Comparison of ENCODE assay signal across 20 cellular contexts in the genomic region with DNA sequence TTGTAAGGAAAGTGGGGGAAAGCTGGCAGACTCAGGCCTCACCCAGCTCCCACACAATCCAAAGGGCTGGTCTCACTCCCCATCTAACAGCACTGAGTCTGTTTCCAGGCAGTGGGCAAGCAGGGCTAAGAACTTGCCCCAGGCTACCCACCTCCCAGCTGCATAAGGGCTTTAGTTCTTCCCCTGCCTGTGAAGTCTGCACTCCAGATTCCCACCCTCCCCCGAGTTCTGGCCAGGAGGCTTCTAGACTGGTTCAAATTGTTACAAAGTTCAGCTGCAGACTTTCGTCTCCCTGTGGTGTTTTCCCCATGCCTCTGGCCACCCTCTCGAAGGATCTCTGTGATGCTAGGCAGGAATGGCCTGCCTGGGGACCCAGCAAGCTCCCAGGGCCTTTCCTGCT. TPM values are rescaled to one million over a fixed set of nuclear protein-coding genes. Genes with fewer than 3 reads are reported as not detected.
DNase-seq lines count a peak whose midpoint lies in the region; ATAC-seq, FAIRE-seq and TF ChIP-seq lines count a peak whose summit lies in the region.
"Had no signal": no experiment of that assay in that cellular context is flagged by ENCODE, and none has a peak within 500 bp of the region (broad histone marks: within the 10 kb centered on the region; RNA-seq: fewer than 3 reads in every experiment).

No MANE protein-coding gene starts in this region.

- no peak for TF ChIP-seq POLR2A in K562 (conservative IDR thresholded peaks at IDR 0.05)
- TF ChIP-seq POLR2A in HepG2 (IDR thresholded peaks at IDR 0.05; ENCODE audit: insufficient read depth in 1 of 2, low read depth in 2 of 2, low read length in 2 of 2): no peak
- TF ChIP-seq POLR2A in transverse colon (IDR thresholded peaks at IDR 0.05): no peak

- TF ChIP-seq CTCF in GM23338 (conservative IDR thresholded peaks at IDR 0.05; ENCODE audit: low read depth in 2 of 2) (no peak), K562 (IDR thresholded peaks at IDR 0.05 in 2 of 3, conservative IDR thresholded peaks at IDR 0.05 in 1 of 3; ENCODE audit: insufficient read depth in 2 of 3, low read depth in 1 of 3, low read length in 3 of 3) (no peak), HepG2 (CRISPR knock-in tag; IDR thresholded peaks at IDR 0.05) (no peak), D721Med (IDR thresholded peaks at IDR 0.05; ENCODE audit: insufficient read depth, missing control alignments) (no peak), transverse colon (IDR thresholded peaks at IDR 0.05) (no peak)

- no peaks in the 10 kb centered on the region for H3F3A ChIP-seq in GM23338 (replicated peaks; ENCODE audit: low read depth)

- CTCF ChIA-PET in K562 (lab: Yijun Ruan, JAX; ENCODE audit: low intra/inter-chr PET ratio) (no interaction called here), HepG2 (lab: Yijun Ruan, JAX; ENCODE audit: low intra/inter-chr PET ratio, low total read pairs) (no interaction called here)

- H3K9me3 ChIP-seq in K562 (replicated peaks; ENCODE audit: control insufficient read depth, insufficient read depth, low read depth, low read length): no peaks in the 10 kb centered on the region; the same call in 1 of the 2 replicates
- H3K9me3 ChIP-seq in HepG2 (ENCODE audit: low read length): peaks cover 22% of the 10 kb centered on the region
- peaks cover 15 to 16% of the 10 kb centered on the region in 2 donors for H3K9me3 ChIP-seq in transverse colon
- H3K9me3 ChIP-seq: HAP-1 had no signal

- peaks cover 1% of the 10 kb centered on the region for H3K27me3 Mint-ChIP-seq in GM23338 (ENCODE audit: insufficient read depth, low read depth, poor library complexity)

- no peak overlapping the region for H3K4me3 Mint-ChIP-seq in GM23338
- H3K4me3 Mint-ChIP-seq: CD4-positive, alpha-beta memory T cell; HFFc6 had no signal

- H4K20me1 ChIP-seq in GM23338 (replicated peaks; ENCODE audit: insufficient read depth) (no peaks in the 10 kb centered on the region), K562 (replicated peaks; ENCODE audit: control insufficient read depth, insufficient read depth, low read length) (no peaks in the 10 kb centered on the region), HepG2 (ENCODE audit: insufficient read depth, low read length) (no peaks in the 10 kb centered on the region)

- no peak for TF ChIP-seq EP300 in K562 (IDR thresholded peaks at IDR 0.05; ENCODE audit: low read length)
- TF ChIP-seq EP300 in HepG2 (IDR thresholded peaks at IDR 0.05; ENCODE audit: low read depth in 2 of 2, low read length in 2 of 2): no peak
- TF ChIP-seq EP300 in HepG2 (CRISPR knock-in tag; IDR thresholded peaks at IDR 0.05; ENCODE audit: borderline replicate concordance): no peak
- no peak for TF ChIP-seq EP300 in transverse colon (IDR thresholded peaks at IDR 0.05; ENCODE audit: low read depth)

- H3K27me3 ChIP-seq in GM23338 (ENCODE audit: insufficient read depth): no peaks in the 10 kb centered on the region
- no peaks in the 10 kb centered on the region for H3K27me3 ChIP-seq in K562 (ENCODE audit: control insufficient read depth in 2 of 2, insufficient read depth in 2 of 2, low read length in 2 of 2)
- no peaks in the 10 kb centered on the region for H3K27me3 ChIP-seq in HepG2 (ENCODE audit: control insufficient read depth in 1 of 2, insufficient read depth in 2 of 2, low read length in 2 of 2)
- H3K27me3 ChIP-seq in transverse colon: no peaks in the 10 kb centered on the region

- POLR2A ChIA-PET in K562 (lab: Yijun Ruan, JAX) (no interaction called here), HepG2 (lab: Yijun Ruan, JAX) (interaction anchor here (1.3 kb wide), 1 partner anchor 10 kb away, joined by 5 read pairs; no protein-coding TSS in a partner anchor)

- no peaks in the 10 kb centered on the region; the same call in 1 of the 2 replicates for H3K9me2 ChIP-seq in GM23338 (ENCODE audit: insufficient read depth)

- in situ Hi-C loops in K562 (cut with MboI): no loop called here
- in situ Hi-C loops in HepG2 (cut with HindIII; ENCODE audit: extremely low pct_ligation_motif_present, low pct_unique_long_range_greater_than_20kb): no loop called here
- in situ Hi-C loops in transverse colon (cut with MboI; ENCODE audit: low pct_ligation_motif_present in 1 of 4, low pct_unique_long_range_greater_than_20kb in 1 of 4, low sequenced_read_pairs in 3 of 4): no loop called here

- peak overlapping the region; percentile 59; the same call in 1 of the 2 replicates for H3K27ac Mint-ChIP-seq in GM23338
- H3K27ac Mint-ChIP-seq: CD4-positive, alpha-beta memory T cell; HFFc6 had no signal

- no peak overlapping the region for H2AFZ ChIP-seq in GM23338
- H2AFZ ChIP-seq in K562 (ENCODE audit: low read depth, low read length): no peak overlapping the region
- no peak overlapping the region for H2AFZ ChIP-seq in HepG2 (ENCODE audit: low read length)

- intact Hi-C loops in K562 (cut with micrococcal nuclease): no loop called here
- intact Hi-C loops in HepG2 (cut with micrococcal nuclease; ENCODE audit: unreplicated experiment): no loop called here
- intact Hi-C loops in transverse colon (cut with DNase I; ENCODE audit: low total_unique reads): no loop called here

- FAIRE-seq in K562 (lab: Jason Lieb, UNC) (no peak), HepG2 (lab: Jason Lieb, UNC) (no peak), D721Med (lab: Jason Lieb, UNC) (no peak)
- FAIRE-seq: GM12891, GM18507, H54 had no signal

- no peak for TF ChIP-seq RAD21 in K562 (CRISPR knock-in tag; conservative IDR thresholded peaks at IDR 0.05 in 1 of 2, IDR thresholded peaks at IDR 0.05 in 1 of 2)
- TF ChIP-seq RAD21 in HepG2 (CRISPR knock-in tag; IDR thresholded peaks at IDR 0.05): no peak

- no peaks in the 10 kb centered on the region for H3K36me3 ChIP-seq in GM23338 (ENCODE audit: insufficient read depth)
- H3K36me3 ChIP-seq in K562 (ENCODE audit: control insufficient read depth, insufficient read depth, low read length): no peaks in the 10 kb centered on the region
- H3K36me3 ChIP-seq in HepG2 (replicated peaks in 1 of 2; ENCODE audit: control insufficient read depth in 1 of 2, insufficient read depth in 2 of 2, low read length in 2 of 2): peaks cover 2 to 14% of the 10 kb centered on the region in 2 experiments; a peak in 4 of 5 replicates
- H3K36me3 ChIP-seq in transverse colon: peaks cover 0 to 22% (median 3%) of the 10 kb centered on the region in 4 donors
- H3K36me3 ChIP-seq: HAP-1 had no signal

- H3K9me3 Mint-ChIP-seq in GM23338: peaks cover 46% of the 10 kb centered on the region

- H3K27ac ChIP-seq in GM23338 (ENCODE audit: low read depth) (no peak overlapping the region), K562 (ENCODE audit: extremely low read depth, low read depth, low read length) (no peak overlapping the region), HepG2 (ENCODE audit: extremely low read length, insufficient read depth, low read length) (no peak overlapping the region), transverse colon (no peak overlapping the region)

- H3K4me3 ChIP-seq in GM23338 (no peak overlapping the region), K562 (no peak overlapping the region), HepG2 (replicated peaks in 1 of 3; ENCODE audit: insufficient read depth in 1 of 3, low read depth in 2 of 3, low read length in 3 of 3) (no peak overlapping the region), transverse colon (no peak overlapping the region)
- H3K4me3 ChIP-seq: HAP-1 had no signal

- DNase-seq in GM23338 (ENCODE audit: low spot score) (no peak), K562 (ENCODE audit: extremely low read depth in 1 of 4, low spot score in 3 of 4) (no peak), HepG2 (ENCODE audit: low spot score) (no peak), D721Med (ENCODE audit: insufficient read length, low spot score) (no peak), transverse colon (no peak)
- no peak for DNase-seq in stimulated activated CD8-positive, alpha-beta memory T cell treated with anti-CD3 and anti-CD28 coated beads, Interleukin-4, amount 100 ng/mL, for 48 hours
- DNase-seq: AML-193; C1 segment of cervical spinal cord; Calu3; CD4-positive, alpha-beta memory T cell; COR-L47; DMS153; DND-41; GF-D8; GOT3; HFFc6 had no signal

- H3K4me2 ChIP-seq in GM23338 (no peak overlapping the region), K562 (ENCODE audit: insufficient read depth, low read length) (no peak overlapping the region), HepG2 (ENCODE audit: low read depth, low read length) (no peak overlapping the region)

- no peak overlapping the region for H3K9ac ChIP-seq in K562 (ENCODE audit: insufficient read depth in 1 of 2, low read depth in 2 of 2, low read length in 2 of 2)
- H3K9ac ChIP-seq in HepG2 (ENCODE audit: insufficient read depth, low read depth, low read length): no peak overlapping the region

- no peaks in the 10 kb centered on the region for H3K9me1 ChIP-seq in K562 (ENCODE audit: control insufficient read depth, insufficient read depth, low read length)

- WGBS in K562 (ENCODE audit: insufficient coverage, low coverage, missing lambda C conversion rate): 14% methylated on average over 3 of the region's 3 CpGs
- WGBS in HepG2 (ENCODE audit: low lambda C conversion rate): 93% methylated on average over 3 of the region's 3 CpGs
- 97% methylated on average over 3 of the region's 3 CpGs; no CpG with 5 or more reads in 1 of the 2 donors for WGBS in transverse colon (ENCODE audit: low coverage in 1 of 2), 2 donors

- H3K4me1 ChIP-seq in GM23338 (ENCODE audit: insufficient read depth) (no peaks in the 10 kb centered on the region), K562 (replicated peaks in 1 of 2; ENCODE audit: control insufficient read depth in 2 of 2, insufficient read depth in 2 of 2, low read length in 2 of 2) (no peaks in the 10 kb centered on the region), HepG2 (ENCODE audit: insufficient read depth, low read length) (peaks cover 22% of the 10 kb centered on the region), transverse colon (no peaks in the 10 kb centered on the region)
- H3K4me1 ChIP-seq: HAP-1 had no signal

- H3K79me2 ChIP-seq in GM23338 (replicated peaks; ENCODE audit: insufficient read depth): no peaks in the 10 kb centered on the region
- H3K79me2 ChIP-seq in K562 (ENCODE audit: control insufficient read depth, insufficient read depth, low read length): no peaks in the 10 kb centered on the region
- no peaks in the 10 kb centered on the region for H3K79me2 ChIP-seq in HepG2 (ENCODE audit: insufficient read depth, low read length)

- no TSS peak for BruUV-seq in K562 (replicated peaks; lab: Mats Ljungman, UMichigan)
- no TSS peak for BruUV-seq in HepG2 (replicated peaks; lab: Mats Ljungman, UMichigan)

- peaks cover 19% of the 10 kb centered on the region; the same call in 2 of the 3 replicates for H3K36me3 Mint-ChIP-seq in GM23338 (ENCODE audit: low read depth)

- no peak for ATAC-seq in GM23338
- no peak for ATAC-seq in K562
- peak; percentile 49; the same call in 2 of the 3 replicates for ATAC-seq in HepG2

- peaks cover 5% of the 10 kb centered on the region; the same call in 2 of the 3 replicates for H3K4me1 Mint-ChIP-seq in GM23338
- H3K4me1 Mint-ChIP-seq: CD4-positive, alpha-beta memory T cell had no signal

RNA-seq across cellular contexts. Expression of a gene that starts 11.2 kb away (rescaled TPM):
- 5.1 and 6.0 TPM in 2 replicates for total RNA-seq in GM23338 (2014; rRNA removed; shearing (Covaris generic))
- polyA plus RNA-seq in GM23338 (2016; fragmentation: Nextera tagmentation; extraction: Ambion mirVana) (1.7 and 2.5 TPM in 2 replicates), K562 (2011; rRNA removed) (5.9 and 6.4 TPM in 2 replicates), K562 (2014; fragmentation: Illumina TruSeq; extraction: Trizol) (4.3 and 4.8 TPM in 2 replicates), K562 (2014; fragmentation: Nextera tagmentation; extraction: Ambion mirVana) (1 to 10 TPM; 4.1 to 5.5 TPM), K562 (2014; rRNA removed) (4.9 and 6.1 TPM in 2 replicates), HepG2 (2011; rRNA removed) (14.1 and 14.5 TPM in 2 replicates)
- total RNA-seq in K562 (2011; cell fraction: chromatin; rRNA removed; ENCODE audit: low replicate concordance): 6.6 and 16.1 TPM in 2 replicates
- total RNA-seq in K562 (2011; cell fraction: nucleolus; rRNA removed): 3.9 and 4.3 TPM in 2 replicates
- total RNA-seq in K562 (2011; cell fraction: nucleoplasm; rRNA removed): 5.9 and 9.0 TPM in 2 replicates
- total RNA-seq in K562 (2014; rRNA removed) (3.8 and 5.4 TPM in 2 replicates), K562 (2014; rRNA removed; fragmentation: Illumina TruSeq; extraction: Trizol) (4.4 and 4.7 TPM in 2 replicates), K562 (2015; rRNA removed; fragmentation: Illumina TruSeq; extraction: Trizol) (2.9 and 3.6 TPM in 2 replicates), K562 (2021) (5.5 and 6.1 TPM in 2 replicates), HepG2 (2016; rRNA removed; fragmentation: Illumina TruSeq; extraction: Trizol) (38.9 and 59.1 TPM in 2 replicates), transverse colon (10 to 100 TPM in 3 of 4 donors, 1 to 10 TPM in 1; 6.4 to 39.6 (median 14.3) TPM)
- polyA plus RNA-seq in K562 (2011; cell fraction: cytosol; rRNA removed): 1.8 and 4.2 TPM in 2 replicates
- polyA plus RNA-seq in K562 (2011; cell fraction: nucleus; rRNA removed): 3.4 and 3.6 TPM in 2 replicates
- 4.7 and 5.2 TPM in 2 replicates for polyA plus RNA-seq in K562 (2012)
- 9.9 and 18.0 TPM in 2 replicates for polyA minus RNA-seq in K562 (2011; rRNA and poly(A)+ RNA removed)
- polyA minus RNA-seq in K562 (2011; cell fraction: cytosol; rRNA and poly(A)+ RNA removed): 5.8 and 7.4 TPM in 2 replicates
- 8.2 and 12.9 TPM in 2 replicates for polyA minus RNA-seq in K562 (2011; cell fraction: nucleus; rRNA and poly(A)+ RNA removed)
- total RNA-seq in HepG2 (2016; cell fraction: cytosol; rRNA removed; fragmentation: Illumina TruSeq; extraction: Trizol; ENCODE audit: low read depth): 3.7 and 5.5 TPM in 2 replicates
- 40.5 and 57.0 TPM in 2 replicates for total RNA-seq in HepG2 (2016; cell fraction: insoluble cytoplasmic fraction; rRNA removed; fragmentation: Illumina TruSeq; extraction: Trizol)
- 9.7 and 12.0 TPM in 2 replicates for total RNA-seq in HepG2 (2016; cell fraction: membrane; rRNA removed; fragmentation: Illumina TruSeq; extraction: Trizol)
- total RNA-seq in HepG2 (2016; cell fraction: nucleus; rRNA removed; fragmentation: Illumina TruSeq; extraction: Trizol): 34.2 and 38.8 TPM in 2 replicates
- polyA plus RNA-seq in HepG2 (2011; cell fraction: cytosol; rRNA removed): 10.6 and 13.3 TPM in 2 replicates
- polyA plus RNA-seq in HepG2 (2011; cell fraction: nucleus; rRNA removed): 3.9 and 6.8 TPM in 2 replicates
- 17.8 and 33.4 TPM in 2 replicates for polyA plus RNA-seq in HepG2 (2012)
- polyA plus RNA-seq in HepG2 (2016; cell fraction: cytosol; fragmentation: Illumina TruSeq; extraction: Trizol; ENCODE audit: low read depth): 1.9 and 2.0 TPM in 2 replicates
- 46.6 and 47.5 TPM in 2 replicates for polyA plus RNA-seq in HepG2 (2016; cell fraction: insoluble cytoplasmic fraction; fragmentation: Illumina TruSeq; extraction: Trizol; ENCODE audit: low read depth)
- polyA plus RNA-seq in HepG2 (2016; cell fraction: membrane; fragmentation: Illumina TruSeq; extraction: Trizol; ENCODE audit: low read depth): 4.9 and 6.1 TPM in 2 replicates
- polyA plus RNA-seq in HepG2 (2016; cell fraction: nucleus; fragmentation: Illumina TruSeq; extraction: Trizol; ENCODE audit: insufficient read depth, low read depth): 22.4 and 23.4 TPM in 2 replicates
- polyA minus RNA-seq in HepG2 (2011; rRNA and poly(A)+ RNA removed; ENCODE audit: low replicate concordance): 5.1 and 33.8 TPM in 2 replicates
- 25.6 and 27.5 TPM in 2 replicates for polyA minus RNA-seq in HepG2 (2011; cell fraction: cytosol; rRNA and poly(A)+ RNA removed)
- polyA minus RNA-seq in HepG2 (2011; cell fraction: nucleus; rRNA and poly(A)+ RNA removed): 51.2 and 66.1 TPM in 2 replicates
